ENCODE assay signal across 4 cellular contexts in the genomic region with DNA sequence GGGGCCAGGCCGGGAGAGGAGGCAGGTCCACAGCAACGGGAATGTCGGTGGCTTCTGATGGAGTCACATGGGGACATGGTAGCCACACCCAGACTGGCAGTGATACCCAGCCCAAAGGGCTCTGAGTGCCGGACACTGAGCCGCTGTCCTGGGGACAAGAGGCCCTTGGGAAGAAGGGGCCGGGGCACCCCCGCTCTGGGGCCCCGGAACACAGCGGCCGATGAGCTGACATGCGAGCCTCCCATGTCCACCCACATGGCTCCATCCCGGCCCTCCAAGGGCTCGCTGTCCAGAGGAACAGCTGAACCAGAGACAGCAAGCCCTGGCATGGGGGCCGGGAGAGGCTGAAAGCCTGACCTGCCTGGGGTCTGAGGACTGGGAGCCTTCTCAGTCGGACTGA. TPM values are rescaled to one million over a fixed set of nuclear protein-coding genes. Genes with fewer than 3 reads are reported as not detected.
"Had no signal": no experiment of that assay in that cellular context is flagged by ENCODE, and none has a peak within 500 bp of the region (broad histone marks: within the 10 kb centered on the region; RNA-seq: fewer than 3 reads in every experiment).

No MANE protein-coding gene starts in this region.

RNA-seq across cellular contexts. Expression of a gene that starts 7.4 kb away (rescaled TPM):
- total RNA-seq: left lobe of liver, lower lobe of right lung, mesothelial cell of epicardium had no signal
- polyA plus RNA-seq: keratinocyte had no signal
